Comparison of ENCODE assay signal across 8 cellular contexts in genomic region chrX:55451990-55452824, GRCh38. TPM values are rescaled to one million over a fixed set of nuclear protein-coding genes. Genes with fewer than 3 reads are reported as not detected.
DNase-seq lines count a peak whose midpoint lies in the region; ATAC-seq and TF ChIP-seq lines count a peak whose summit lies in the region.

MAGEH1 (plus strand) TSS chrX:55452127; CDS start chrX:55452375, 248 bp downstream.

- no peaks in the 10 kb centered on the region for H3K9me3 ChIP-seq in IMR-90 (ENCODE audit: control insufficient read depth, insufficient read depth, low read length)
- H3K9me3 ChIP-seq in SJSA1 (replicated peaks) = no peaks in the 10 kb centered on the region
- H3K9me3 ChIP-seq in stomach = no peaks in the 10 kb centered on the region

- CTCF ChIA-PET in IMR-90 (lab: Yijun Ruan, JAX) = no interaction called here

- no peaks in the 10 kb centered on the region for H3K4me1 ChIP-seq in IMR-90 (ENCODE audit: control insufficient read depth, insufficient read depth, low read length)
- H3K4me1 ChIP-seq in SJSA1 (replicated peaks) = no peaks in the 10 kb centered on the region
- peaks cover 0 to 7% (median 0%) of the 10 kb centered on the region in 4 donors for H3K4me1 ChIP-seq in stomach

- peak within 1 kb of the TSS; percentile 87 to 88 for H4K8ac ChIP-seq in IMR-90 (ENCODE audit: low read depth in 2 of 2, low read length in 2 of 2)

- H3K4me3 Mint-ChIP-seq in neural crest cell = peak within 1 kb of the TSS; percentile 95

- POLR2A ChIA-PET in IMR-90 (lab: Charles Lee; ENCODE audit: unreplicated experiment) = interaction anchor here (0.7 kb wide), 1 partner anchor 906 kb away, joined by 6 read pairs; no protein-coding TSS in a partner anchor

- H2BK5ac ChIP-seq in IMR-90 (ENCODE audit: low read depth, low read length, poor library complexity, severe bottlenecking) = peak within 1 kb of the TSS; percentile 57

- peak within 1 kb of the TSS; percentile 89 for H3K4me2 ChIP-seq in IMR-90 (ENCODE audit: low read depth, low read length)

- TF ChIP-seq POLR2A in IMR-90 (IDR thresholded peaks at IDR 0.05; ENCODE audit: low read depth, low read length) (peak; percentile 65), stomach (IDR thresholded peaks at IDR 0.05) (no peak)

- peak within 1 kb of the TSS; percentile 46 for H3K4ac ChIP-seq in IMR-90 (ENCODE audit: low read depth, low read length)

- in situ Hi-C loops in IMR-90 (cut with MboI; ENCODE audit: low sequenced_read_pairs) = no loop called here

- peak; percentile 82 for DNase-seq in DMS114 treated with DMSO at 0.1 percent for 48 hours (lab: John Stamatoyannopoulos, UW; ENCODE audit: unreplicated experiment)
- DNase-seq in IMR-90 = peak; percentile 79
- peak; percentile 67 to 80 for DNase-seq in SJSA1 (ENCODE audit: low read depth in 1 of 2, low spot score in 2 of 2)
- DNase-seq in activated gamma-delta T cell treated with anti-CD3 and anti-CD28 coated beads, Interleukin-2, amount 50 U/mL, for 16 hours (ENCODE audit: low read depth) = peak; percentile 55
- DNase-seq in foreskin fibroblast = peak; percentile 72 to 85
- peak; percentile 46 for DNase-seq in neural crest cell (ENCODE audit: low read depth, low spot score)
- peak; percentile 81 for DNase-seq in stomach

- intact Hi-C loops in IMR-90 (cut with micrococcal nuclease) = no loop called here
- intact Hi-C loops in stomach (cut with DNase I; ENCODE audit: low total_unique reads) = no loop called here

- H4K20me1 ChIP-seq in IMR-90 (ENCODE audit: insufficient read depth, low read length) = no peaks in the 10 kb centered on the region

- dilution Hi-C loops in IMR-90 (cut with HindIII; ENCODE audit: low sequenced_read_pairs, unreplicated experiment) = no loop called here

- H3K36me3 ChIP-seq in IMR-90 (ENCODE audit: control insufficient read depth, insufficient read depth, low read length) (no peaks in the 10 kb centered on the region), SJSA1 (no peaks in the 10 kb centered on the region), stomach (no peaks in the 10 kb centered on the region)

- H4K91ac ChIP-seq in IMR-90 (ENCODE audit: insufficient read depth, low read depth, low read length) = peak within 1 kb of the TSS; percentile 47; the same call in 1 of the 2 replicates

- no peak within 1 kb of the TSS for H2AK5ac ChIP-seq in IMR-90 (ENCODE audit: low read depth, low read length)

- 17% methylated on average over 11 of the region's 42 CpGs; no CpG with 5 or more reads in 1 of the 2 experiments for WGBS in IMR-90 (ENCODE audit: extremely low coverage in 2 of 2, insufficient read length in 1 of 2), 2 experiments
- 1 to 41% (median 6%) methylated on average over 33 to 42 of the region's 42 CpGs for WGBS in stomach, 5 donors

- peak within 1 kb of the TSS; percentile 89 for H2AFZ ChIP-seq in IMR-90 (replicated peaks; ENCODE audit: low read length, poor library complexity)

- H4K5ac ChIP-seq in IMR-90 (ENCODE audit: low read depth, low read length) = peak within 1 kb of the TSS; percentile 84

- H3K27ac Mint-ChIP-seq in neural crest cell (ENCODE audit: unreplicated experiment) = peak within 1 kb of the TSS; percentile 86

- peak within 1 kb of the TSS; percentile 86 for H3K9ac ChIP-seq in IMR-90 (ENCODE audit: low read depth, low read length)

- H3K36me3 Mint-ChIP-seq in neural crest cell (ENCODE audit: low read depth) = no peaks in the 10 kb centered on the region

- no peak for TF ChIP-seq EP300 in stomach (IDR thresholded peaks at IDR 0.05)

- H3K27me3 Mint-ChIP-seq in neural crest cell (ENCODE audit: low read depth) = peaks cover 15% of the 10 kb centered on the region

- TSS peak; percentile 94 for BruUV-seq in IMR-90 (replicated peaks; lab: Mats Ljungman, UMichigan)

- no peak within 1 kb of the TSS for H2BK15ac ChIP-seq in IMR-90 (ENCODE audit: low read depth, low read length)

- H3K4me1 Mint-ChIP-seq in neural crest cell = peaks cover 17% of the 10 kb centered on the region

- no peak for TF ChIP-seq RAD21 in IMR-90 (IDR thresholded peaks at IDR 0.05; ENCODE audit: low read length)

- H2BK20ac ChIP-seq in IMR-90 (ENCODE audit: low read depth, low read length) = no peak within 1 kb of the TSS

- peak within 1 kb of the TSS; percentile 82 for H3K23ac ChIP-seq in IMR-90 (ENCODE audit: low read depth, low read length)

- H3K27me3 ChIP-seq in IMR-90 (ENCODE audit: control insufficient read depth, insufficient read depth, low read length) = no peaks in the 10 kb centered on the region
- H3K27me3 ChIP-seq in SJSA1 (replicated peaks) = no peaks in the 10 kb centered on the region
- H3K27me3 ChIP-seq in stomach = no peaks in the 10 kb centered on the region

- peak within 1 kb of the TSS; percentile 46; the same call in 1 of the 2 replicates for H3K56ac ChIP-seq in IMR-90 (ENCODE audit: extremely low read depth, insufficient read depth, low read length)

- ATAC-seq in GM21423 (IDR thresholded peaks at IDR 0.05; ENCODE audit: unreplicated experiment) = peak; percentile 99
- ATAC-seq in IMR-90 (ENCODE audit: low read depth) = peak; percentile 91

- H2AK9ac ChIP-seq in IMR-90 (replicated peaks; ENCODE audit: low read depth, low read length, poor library complexity) = peak within 1 kb of the TSS; percentile 6

- peak within 1 kb of the TSS; percentile 88 for H3K4me3 ChIP-seq in IMR-90 (ENCODE audit: insufficient read depth, low read depth, low read length)
- peak within 1 kb of the TSS; percentile 49 for H3K4me3 ChIP-seq in SJSA1
- H3K4me3 ChIP-seq in foreskin fibroblast (ENCODE audit: low read depth in 1 of 2, low read length in 2 of 2) = peak within 1 kb of the TSS; percentile 79 to 84
- peak within 1 kb of the TSS; percentile 60 to 68 (median 63) for H3K4me3 ChIP-seq in stomach

- no peak for TF ChIP-seq CTCF in IMR-90 (conservative IDR thresholded peaks at IDR 0.05; ENCODE audit: low read depth, low read length)
- TF ChIP-seq CTCF in foreskin fibroblast (IDR thresholded peaks at IDR 0.05; ENCODE audit: low read depth, low read length) = no peak
- TF ChIP-seq CTCF in neural crest cell (conservative IDR thresholded peaks at IDR 0.05) = no peak
- no peak for TF ChIP-seq CTCF in stomach (IDR thresholded peaks at IDR 0.05)

- peak within 1 kb of the TSS; percentile 56 for H3K18ac ChIP-seq in IMR-90 (ENCODE audit: low read depth, low read length)

- H3K79me1 ChIP-seq in IMR-90 (ENCODE audit: low read depth in 1 of 2, low read length in 2 of 2) = peaks cover 3 to 5% of the 10 kb centered on the region in 2 experiments; a peak in 2 of 4 replicates

- H3K14ac ChIP-seq in IMR-90 (replicated peaks; ENCODE audit: low read depth, low read length) = peak within 1 kb of the TSS; percentile 69

- H3K9me1 ChIP-seq in IMR-90 (ENCODE audit: insufficient read depth, low read length) = no peaks in the 10 kb centered on the region

- H3K27ac ChIP-seq in IMR-90 (ENCODE audit: insufficient read depth, low read length) (peak within 1 kb of the TSS; percentile 84), SJSA1 (no peak within 1 kb of the TSS), stomach (peak within 1 kb of the TSS; percentile 77 to 89 (median 86))

- no peak within 1 kb of the TSS for H2BK120ac ChIP-seq in IMR-90 (ENCODE audit: low read depth, low read length)

- peaks cover 2% of the 10 kb centered on the region for H3K9me3 Mint-ChIP-seq in neural crest cell

TF ChIP-seq in IMR-90, 13 proteins besides CTCF, POLR2A, EP300 and RAD21:
- TF ChIP-seq FOS (IDR thresholded peaks at IDR 0.05; ENCODE audit: low read depth, low read length) (no peak), MAZ (IDR thresholded peaks at IDR 0.05; ENCODE audit: borderline replicate concordance, low read depth, low read length) (no peak), MAFK (IDR thresholded peaks at IDR 0.05; ENCODE audit: low read depth, low read length) (peak; percentile 57; the same call in 1 of the 2 replicates), CEBPB (IDR thresholded peaks at IDR 0.05; ENCODE audit: low read depth, low read length) (no peak), BHLHE40 (IDR thresholded peaks at IDR 0.05; ENCODE audit: low read depth, low read length) (no peak), RFX5 (IDR thresholded peaks at IDR 0.05; ENCODE audit: low read depth, low read length) (no peak), MXI1 (IDR thresholded peaks at IDR 0.05; ENCODE audit: borderline replicate concordance, low read depth, low read length) (0 out of 2 replicates have a peak, but pooled peaks have one; percentile 46), USF2 (IDR thresholded peaks at IDR 0.05; ENCODE audit: low read depth, low read length) (no peak), CHD1 (IDR thresholded peaks at IDR 0.05; ENCODE audit: low read depth, low read length) (no peak), NFE2L2 (IDR thresholded peaks at IDR 0.05; ENCODE audit: low read depth, low read length) (no peak), SMC3 (IDR thresholded peaks at IDR 0.05; ENCODE audit: low read depth, low read length) (no peak), RCOR1 (IDR thresholded peaks at IDR 0.05; ENCODE audit: insufficient replicate concordance, low read length) (no peak), ELK1 (IDR thresholded peaks at IDR 0.05; ENCODE audit: borderline replicate concordance, low read depth, low read length) (no peak)
TF ChIP-seq in IMR-90: peak in this region for 2.

RNA-seq across cellular contexts. Expression of gene MAGEH1, which starts in this region (rescaled TPM):
- total RNA-seq in IMR-90 (2012; rRNA removed) = 22.4 and 26.7 TPM in 2 replicates
- 29.2 and 31.8 TPM in 2 replicates for polyA plus RNA-seq in IMR-90 (2012; rRNA removed)
- 28.2 and 30.8 TPM in 2 replicates for polyA plus RNA-seq in IMR-90 (2012; cell fraction: cytosol; rRNA removed)
- polyA plus RNA-seq in IMR-90 (2012; cell fraction: nucleus; rRNA removed; ENCODE audit: low replicate concordance) = 9.7 and 16.0 TPM in 2 replicates
- 28.2 and 31.5 TPM in 2 replicates for total RNA-seq in SJSA1 (2014; rRNA removed; shearing (Covaris generic))
- total RNA-seq in neural crest cell = 24.8 and 27.5 TPM in 2 replicates
- 10 to 100 TPM in 3 of 5 donors, 1 to 10 TPM in 1, not detected in 1; 1.8 to 31.8 (median 21.0) TPM for total RNA-seq in stomach
- 10 to 100 TPM in 2 of 3 donors, 1 to 10 TPM in 1; 9.5 to 16.9 (median 13.5) TPM for polyA plus RNA-seq in stomach
